In the genomic region with DNA sequence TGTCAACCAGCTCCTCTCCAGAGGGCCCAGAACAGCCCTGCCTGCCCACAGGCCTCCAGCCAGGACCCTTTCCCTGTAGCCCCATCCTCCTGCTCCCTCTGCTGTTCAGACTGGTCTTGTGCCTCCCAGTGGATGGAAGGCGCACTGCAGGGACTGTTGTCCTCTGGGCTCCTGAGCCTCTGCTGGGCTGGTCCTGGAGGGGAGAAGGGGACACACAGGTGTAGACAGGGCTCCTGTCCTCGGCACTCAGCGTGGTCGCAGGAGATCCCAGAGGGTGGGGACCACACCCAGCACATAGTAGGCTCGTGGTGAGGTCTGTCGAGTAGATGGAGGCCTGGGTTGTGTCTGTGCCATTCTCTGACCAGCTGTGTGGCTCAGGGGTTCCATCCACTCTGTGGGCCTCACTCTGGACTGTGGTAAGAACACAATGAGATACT, we compare ENCODE assay signal across 8 cellular contexts. TPM values are rescaled to one million over a fixed set of nuclear protein-coding genes. Genes with fewer than 3 reads are reported as not detected.
DNase-seq lines count a peak whose midpoint lies in the region; ATAC-seq and TF ChIP-seq lines count a peak whose summit lies in the region.

No MANE protein-coding gene starts in this region.

- H3K9ac ChIP-seq in mucosa of stomach (ENCODE audit: low read length): peak overlapping the region; percentile 45

- H3K36me3 Mint-ChIP-seq in effector memory CD8-positive, alpha-beta T cell (ENCODE audit: insufficient read depth): peaks cover 24% of the 10 kb centered on the region

- H3K27ac ChIP-seq in thyroid gland: peak overlapping the region; percentile 20 to 76 (median 52)

- TF ChIP-seq POLR2A in thyroid gland (IDR thresholded peaks at IDR 0.05): no peak

- peak; percentile 44 for ATAC-seq in effector memory CD8-positive, alpha-beta T cell (replicated peaks)
- no peak for ATAC-seq in GM18519 (IDR thresholded peaks at IDR 0.05; ENCODE audit: low FRiP score, unreplicated experiment)

- intact Hi-C loops in thyroid gland (cut with DNase I) (no loop called here), posterior vena cava (cut with DNase I) (no loop called here)

- peak overlapping the region; percentile 89 to 95 for H3K4me3 Mint-ChIP-seq in effector memory CD8-positive, alpha-beta T cell

- no peaks in the 10 kb centered on the region for H3K27me3 Mint-ChIP-seq in effector memory CD8-positive, alpha-beta T cell

- DNase-seq in G401 (ENCODE audit: low spot score): peak; percentile 45
- no peak for DNase-seq in LNCaP clone FGC (ENCODE audit: low read depth)
- peak; percentile 60 for DNase-seq in activated CD4-positive, alpha-beta T cell treated with anti-CD3 and anti-CD28 coated beads, Interleukin-2, amount 50 U/mL, for 1 hour
- peak; percentile 45 to 59 (median 48) for DNase-seq in effector memory CD8-positive, alpha-beta T cell
- DNase-seq in thyroid gland: peak; percentile 36 to 42
- no peak for DNase-seq in posterior vena cava (ENCODE audit: low spot score)

- H3K9me3 ChIP-seq in mucosa of stomach (ENCODE audit: control insufficient read depth, low read length): no peaks in the 10 kb centered on the region
- no peaks in the 10 kb centered on the region for H3K9me3 ChIP-seq in thyroid gland

- WGBS in thyroid gland, 2 donors: 72 to 83% methylated on average over 1 to 6 of the region's 6 CpGs

- H3K4me1 ChIP-seq in mucosa of stomach (ENCODE audit: control insufficient read depth, insufficient read depth, low read length) (peaks cover 81% of the 10 kb centered on the region), thyroid gland (peaks cover 52 to 67% of the 10 kb centered on the region in 2 donors)

- H3K4me1 Mint-ChIP-seq in effector memory CD8-positive, alpha-beta T cell (ENCODE audit: low read depth in 2 of 2): peaks cover 51 to 68% of the 10 kb centered on the region in 2 donors

- in situ Hi-C loops in G401 (cut with HindIII; ENCODE audit: low sequenced_read_pairs): no loop called here

- H3K4me3 ChIP-seq in LNCaP clone FGC (ENCODE audit: low read depth, low read length) (no peak overlapping the region), mucosa of stomach (ENCODE audit: low read length) (no peak overlapping the region), thyroid gland (replicated peaks in 1 of 3) (no peak overlapping the region)

- H3K27ac Mint-ChIP-seq in effector memory CD8-positive, alpha-beta T cell: peak overlapping the region; percentile 84 to 97

- H3K27me3 ChIP-seq in mucosa of stomach (ENCODE audit: control insufficient read depth, insufficient read depth, low read length) (no peaks in the 10 kb centered on the region), thyroid gland (no peaks in the 10 kb centered on the region)

- H3K36me3 ChIP-seq in mucosa of stomach (ENCODE audit: control insufficient read depth, insufficient read depth, low read length): no peaks in the 10 kb centered on the region
- no peaks in the 10 kb centered on the region for H3K36me3 ChIP-seq in thyroid gland

- TF ChIP-seq CTCF in LNCaP clone FGC (IDR thresholded peaks at IDR 0.05; ENCODE audit: control insufficient read depth, extremely low read depth, insufficient read depth): peak; percentile 61
- TF ChIP-seq CTCF in thyroid gland (IDR thresholded peaks at IDR 0.05): peak in 5 of 6 experiments; percentile 28 to 62 (median 49)

- no peaks in the 10 kb centered on the region for H3K9me3 Mint-ChIP-seq in effector memory CD8-positive, alpha-beta T cell

RNA-seq across cellular contexts. Expression of a gene that starts 11.5 kb away (rescaled TPM):
- total RNA-seq in G401 (2014; rRNA removed; shearing (Covaris generic)): 66.0 and 67.9 TPM in 2 replicates
- 100 to 1,000 TPM in 2 of 4 donors, 10 to 100 TPM in 2; 77.8 to 145 (median 105) TPM for total RNA-seq in thyroid gland
- 10 to 100 TPM; 15.6 to 17.1 TPM for total RNA-seq in posterior vena cava

RNA-seq across cellular contexts. Expression of a gene that starts 52.5 kb away (rescaled TPM):
- 200 and 209 TPM in 2 replicates for total RNA-seq in G401 (2014; rRNA removed; shearing (Covaris generic))
- 1 to 10 TPM; 2.3 to 8.5 (median 4.6) TPM for total RNA-seq in thyroid gland
- total RNA-seq in posterior vena cava: 10 to 100 TPM; 12.4 to 17.7 TPM

Comparison
In these comparisons a context has a peak if more than half of its experiments do, and no peak if none do; other contexts are left out.
1. DNase-seq: peak in G401 (single experiment), activated CD4-positive, alpha-beta T cell treated with anti-CD3 and anti-CD28 coated beads, Interleukin-2, amount 50 U/mL, for 1 hour (single experiment), effector memory CD8-positive, alpha-beta T cell (3 of 3) and thyroid gland (2 of 2); none in LNCaP clone FGC (single experiment) and posterior vena cava (single experiment).
2. RNA of a gene that starts 52.5 kb away (total RNA-seq): 200 to 209 TPM in G401; 12.4 to 17.7 TPM in posterior vena cava and 2.3 to 8.5 TPM in thyroid gland; every median in the first group is over 10 times any median in the second.